Comparison of ENCODE assay signal across 1 cellular context in the genomic region with DNA sequence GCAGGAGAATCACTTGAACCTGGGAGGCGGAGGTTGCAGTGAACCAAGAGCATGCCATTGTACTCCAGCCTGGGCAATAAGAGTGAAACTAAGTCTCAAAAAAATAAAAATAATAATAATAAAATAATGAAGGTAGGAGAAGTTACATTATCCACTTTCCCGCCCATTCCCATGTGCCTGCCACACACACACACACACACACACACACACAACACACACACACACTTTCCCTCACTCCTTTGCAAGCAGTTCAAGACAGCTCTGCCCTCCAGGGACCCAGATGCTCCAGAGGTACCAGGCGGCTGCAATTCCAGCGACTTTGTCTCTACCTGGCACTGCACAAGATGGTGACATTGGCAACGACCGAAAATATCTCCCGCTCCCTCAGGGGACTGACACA.
TF ChIP-seq lines count a peak whose summit lies in the region.

No MANE protein-coding gene starts in this region.

TF ChIP-seq in GM23338, 12 proteins besides CTCF, POLR2A, EP300 and RAD21 (continued from another document):
- TF ChIP-seq, protein P1, sequence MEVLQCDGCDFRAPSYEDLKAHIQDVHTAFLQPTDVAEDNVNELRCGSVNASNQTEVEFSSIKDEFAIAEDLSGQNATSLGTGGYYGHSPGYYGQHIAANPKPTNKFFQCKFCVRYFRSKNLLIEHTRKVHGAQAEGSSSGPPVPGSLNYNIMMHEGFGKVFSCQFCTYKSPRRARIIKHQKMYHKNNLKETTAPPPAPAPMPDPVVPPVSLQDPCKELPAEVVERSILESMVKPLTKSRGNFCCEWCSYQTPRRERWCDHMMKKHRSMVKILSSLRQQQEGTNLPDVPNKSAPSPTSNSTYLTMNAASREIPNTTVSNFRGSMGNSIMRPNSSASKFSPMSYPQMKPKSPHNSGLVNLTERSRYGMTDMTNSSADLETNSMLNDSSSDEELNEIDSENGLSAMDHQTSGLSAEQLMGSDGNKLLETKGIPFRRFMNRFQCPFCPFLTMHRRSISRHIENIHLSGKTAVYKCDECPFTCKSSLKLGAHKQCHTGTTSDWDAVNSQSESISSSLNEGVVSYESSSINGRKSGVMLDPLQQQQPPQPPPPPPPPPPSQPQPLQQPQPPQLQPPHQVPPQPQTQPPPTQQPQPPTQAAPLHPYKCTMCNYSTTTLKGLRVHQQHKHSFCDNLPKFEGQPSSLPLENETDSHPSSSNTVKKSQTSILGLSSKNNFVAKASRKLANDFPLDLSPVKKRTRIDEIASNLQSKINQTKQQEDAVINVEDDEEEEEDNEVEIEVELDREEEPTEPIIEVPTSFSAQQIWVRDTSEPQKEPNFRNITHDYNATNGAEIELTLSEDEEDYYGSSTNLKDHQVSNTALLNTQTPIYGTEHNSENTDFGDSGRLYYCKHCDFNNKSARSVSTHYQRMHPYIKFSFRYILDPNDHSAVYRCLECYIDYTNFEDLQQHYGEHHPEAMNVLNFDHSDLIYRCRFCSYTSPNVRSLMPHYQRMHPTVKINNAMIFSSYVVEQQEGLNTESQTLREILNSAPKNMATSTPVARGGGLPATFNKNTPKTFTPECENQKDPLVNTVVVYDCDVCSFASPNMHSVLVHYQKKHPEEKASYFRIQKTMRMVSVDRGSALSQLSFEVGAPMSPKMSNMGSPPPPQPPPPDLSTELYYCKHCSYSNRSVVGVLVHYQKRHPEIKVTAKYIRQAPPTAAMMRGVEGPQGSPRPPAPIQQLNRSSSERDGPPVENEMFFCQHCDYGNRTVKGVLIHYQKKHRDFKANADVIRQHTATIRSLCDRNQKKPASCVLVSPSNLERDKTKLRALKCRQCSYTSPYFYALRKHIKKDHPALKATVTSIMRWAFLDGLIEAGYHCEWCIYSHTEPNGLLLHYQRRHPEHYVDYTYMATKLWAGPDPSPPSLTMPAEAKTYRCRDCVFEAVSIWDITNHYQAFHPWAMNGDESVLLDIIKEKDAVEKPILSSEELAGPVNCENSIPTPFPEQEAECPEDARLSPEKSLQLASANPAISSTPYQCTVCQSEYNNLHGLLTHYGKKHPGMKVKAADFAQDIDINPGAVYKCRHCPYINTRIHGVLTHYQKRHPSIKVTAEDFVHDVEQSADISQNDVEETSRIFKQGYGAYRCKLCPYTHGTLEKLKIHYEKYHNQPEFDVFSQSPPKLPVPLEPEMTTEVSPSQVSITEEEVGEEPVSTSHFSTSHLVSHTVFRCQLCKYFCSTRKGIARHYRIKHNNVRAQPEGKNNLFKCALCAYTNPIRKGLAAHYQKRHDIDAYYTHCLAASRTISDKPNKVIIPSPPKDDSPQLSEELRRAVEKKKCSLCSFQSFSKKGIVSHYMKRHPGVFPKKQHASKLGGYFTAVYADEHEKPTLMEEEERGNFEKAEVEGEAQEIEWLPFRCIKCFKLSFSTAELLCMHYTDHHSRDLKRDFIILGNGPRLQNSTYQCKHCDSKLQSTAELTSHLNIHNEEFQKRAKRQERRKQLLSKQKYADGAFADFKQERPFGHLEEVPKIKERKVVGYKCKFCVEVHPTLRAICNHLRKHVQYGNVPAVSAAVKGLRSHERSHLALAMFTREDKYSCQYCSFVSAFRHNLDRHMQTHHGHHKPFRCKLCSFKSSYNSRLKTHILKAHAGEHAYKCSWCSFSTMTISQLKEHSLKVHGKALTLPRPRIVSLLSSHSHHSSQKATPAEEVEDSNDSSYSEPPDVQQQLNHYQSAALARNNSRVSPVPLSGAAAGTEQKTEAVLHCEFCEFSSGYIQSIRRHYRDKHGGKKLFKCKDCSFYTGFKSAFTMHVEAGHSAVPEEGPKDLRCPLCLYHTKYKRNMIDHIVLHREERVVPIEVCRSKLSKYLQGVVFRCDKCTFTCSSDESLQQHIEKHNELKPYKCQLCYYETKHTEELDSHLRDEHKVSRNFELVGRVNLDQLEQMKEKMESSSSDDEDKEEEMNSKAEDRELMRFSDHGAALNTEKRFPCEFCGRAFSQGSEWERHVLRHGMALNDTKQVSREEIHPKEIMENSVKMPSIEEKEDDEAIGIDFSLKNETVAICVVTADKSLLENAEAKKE (CRISPR knock-in tag; IDR thresholded peaks at IDR 0.05) = no peak
- TF ChIP-seq ZNF331 (CRISPR knock-in tag; IDR thresholded peaks at IDR 0.05; ENCODE audit: low read depth) = no peak
- TF ChIP-seq ETS1 (IDR thresholded peaks at IDR 0.05) = no peak
- no peak for TF ChIP-seq EZH2phosphoT487 (IDR thresholded peaks at IDR 0.05; ENCODE audit: unreplicated experiment)
- TF ChIP-seq EZH2 (IDR thresholded peaks at IDR 0.05; ENCODE audit: low read depth, unreplicated experiment) = no peak
- TF ChIP-seq REST (IDR thresholded peaks at IDR 0.05; ENCODE audit: unreplicated experiment) = no peak
